In genomic region chr2:171225302-171225980, GRCh38 we compare ENCODE assay signal across 14 cellular contexts.
DNase-seq lines count a peak whose midpoint lies in the region; ATAC-seq and TF ChIP-seq lines count a peak whose summit lies in the region.
"Had no signal": no experiment of that assay in that cellular context is flagged by ENCODE, and none has a peak within 500 bp of the region (broad histone marks: within the 10 kb centered on the region; RNA-seq: fewer than 3 reads in every experiment).

No MANE protein-coding gene starts in this region.

- no peak overlapping the region for H2BK12ac ChIP-seq in H9 (ENCODE audit: insufficient read length, low read depth, low read length)

- no peak for DNase-seq in activated CD8-positive, alpha-beta T cell treated with anti-CD3 and anti-CD28 coated beads for 36 hours
- DNase-seq in activated CD8-positive, alpha-beta T cell treated with anti-CD3 and anti-CD28 coated beads, Interleukin-2, amount 10 ng/mL, durations not matched to agents 7 days and 5 days: no peak
- DNase-seq in OCI-M1 (lab: John Stamatoyannopoulos, UW) (peak; percentile 64), epithelial cell of esophagus (ENCODE audit: low read depth) (peak; percentile 92), mucosa of gallbladder (ENCODE audit: low spot score) (no peak), H9 (no peak), cerebellum (ENCODE audit: low spot score) (no peak)
- DNase-seq: NCI-H2029, upper lobe of left lung had no signal

- H3K4me2 ChIP-seq in H9 (ENCODE audit: insufficient read depth, insufficient read length, low read length): no peak overlapping the region
- H3K4me2 ChIP-seq: BLaER1 had no signal

- H3K4ac ChIP-seq in H9 (ENCODE audit: low read depth, low read length): no peak overlapping the region

- no peak overlapping the region for H3K23ac ChIP-seq in H9 (ENCODE audit: insufficient read length, low read depth, low read length)

- no peaks in the 10 kb centered on the region for H3K4me1 ChIP-seq in H9 (ENCODE audit: insufficient read depth, low read length)
- H3K4me1 ChIP-seq: BLaER1, upper lobe of left lung had no signal

- H3K27me3 Mint-ChIP-seq in activated CD8-positive, alpha-beta T cell treated with anti-CD3 and anti-CD28 coated beads for 36 hours: no peaks in the 10 kb centered on the region
- no peaks in the 10 kb centered on the region for H3K27me3 Mint-ChIP-seq in activated CD8-positive, alpha-beta T cell treated with anti-CD3 and anti-CD28 coated beads, Interleukin-2, amount 10 ng/mL, durations not matched to agents 7 days and 5 days (ENCODE audit: low read depth)
- H3K27me3 Mint-ChIP-seq in stimulated activated memory B cell treated with anti-CD40 and anti-IgM and Interleukin-4, amounts not matched to agents 10 μg/mL and 1 μg/mL and 100 μg/mL, for 72 hours: no peaks in the 10 kb centered on the region
- H3K27me3 Mint-ChIP-seq in H9 (ENCODE audit: low read depth): no peaks in the 10 kb centered on the region
- H3K27me3 Mint-ChIP-seq: dendritic cell treated with granulocyte-macrophage colony-stimulating factor and Interleukin-4, amounts not matched to agents 40 ng/mL and 50 ng/mL, for 4 days had no signal

- no peak for TF ChIP-seq CTCF in activated CD8-positive, alpha-beta T cell treated with anti-CD3 and anti-CD28 coated beads for 36 hours (IDR thresholded peaks at IDR 0.05)
- TF ChIP-seq CTCF in epithelial cell of esophagus (IDR thresholded peaks at IDR 0.05; ENCODE audit: insufficient read depth, low read depth, low read length, missing control alignments) (peak; percentile 40), H9 (conservative IDR thresholded peaks at IDR 0.05) (no peak; the same call in 2 of the 3 replicates)

- H2BK15ac ChIP-seq in H9 (ENCODE audit: low read depth, low read length): no peak overlapping the region

- intact Hi-C loops in activated CD8-positive, alpha-beta T cell treated with anti-CD3 and anti-CD28 coated beads for 36 hours (cut with micrococcal nuclease): no loop called here

- no peak overlapping the region for H3T11ph ChIP-seq in H9 (ENCODE audit: low read length)

- no peak overlapping the region for H3K27ac Mint-ChIP-seq in activated CD8-positive, alpha-beta T cell treated with anti-CD3 and anti-CD28 coated beads for 36 hours
- H3K27ac Mint-ChIP-seq in activated CD8-positive, alpha-beta T cell treated with anti-CD3 and anti-CD28 coated beads, Interleukin-2, amount 10 ng/mL, durations not matched to agents 7 days and 5 days: no peak overlapping the region
- no peak overlapping the region for H3K27ac Mint-ChIP-seq in stimulated activated memory B cell treated with anti-CD40 and anti-IgM and Interleukin-4, amounts not matched to agents 10 μg/mL and 1 μg/mL and 100 μg/mL, for 72 hours
- no peak overlapping the region for H3K27ac Mint-ChIP-seq in H9
- H3K27ac Mint-ChIP-seq: dendritic cell treated with granulocyte-macrophage colony-stimulating factor and Interleukin-4, amounts not matched to agents 40 ng/mL and 50 ng/mL, for 4 days had no signal

- ATAC-seq in activated CD8-positive, alpha-beta T cell treated with anti-CD3 and anti-CD28 coated beads for 36 hours: peak; percentile 17
- ATAC-seq in activated CD8-positive, alpha-beta T cell treated with anti-CD3 and anti-CD28 coated beads, Interleukin-2, amount 10 ng/mL, durations not matched to agents 7 days and 5 days: no peak
- ATAC-seq in stimulated activated memory B cell treated with anti-CD40 and anti-IgM and Interleukin-4, amounts not matched to agents 10 μg/mL and 1 μg/mL and 100 μg/mL, for 72 hours: peak; percentile 57
- ATAC-seq: activated CD4-positive, CD25-positive, alpha-beta regulatory T cell treated with anti-CD3 and anti-CD28 coated beads, Interleukin-2, amount 50 U/mL, for 24 hours; left lobe of liver had no signal

- H3K4me3 Mint-ChIP-seq in activated CD8-positive, alpha-beta T cell treated with anti-CD3 and anti-CD28 coated beads for 36 hours: no peak overlapping the region
- no peak overlapping the region for H3K4me3 Mint-ChIP-seq in activated CD8-positive, alpha-beta T cell treated with anti-CD3 and anti-CD28 coated beads, Interleukin-2, amount 10 ng/mL, durations not matched to agents 7 days and 5 days
- H3K4me3 Mint-ChIP-seq in stimulated activated memory B cell treated with anti-CD40 and anti-IgM and Interleukin-4, amounts not matched to agents 10 μg/mL and 1 μg/mL and 100 μg/mL, for 72 hours: no peak overlapping the region
- no peak overlapping the region for H3K4me3 Mint-ChIP-seq in H9
- H3K4me3 Mint-ChIP-seq: dendritic cell treated with granulocyte-macrophage colony-stimulating factor and Interleukin-4, amounts not matched to agents 40 ng/mL and 50 ng/mL, for 4 days had no signal

- WGBS in H9 (ENCODE audit: extremely low coverage, insufficient read length, low lambda C conversion rate): no CpG with 5 or more reads among the region's 3 CpGs

- no peaks in the 10 kb centered on the region for H3K36me3 Mint-ChIP-seq in activated CD8-positive, alpha-beta T cell treated with anti-CD3 and anti-CD28 coated beads for 36 hours (ENCODE audit: low read depth)
- H3K36me3 Mint-ChIP-seq in activated CD8-positive, alpha-beta T cell treated with anti-CD3 and anti-CD28 coated beads, Interleukin-2, amount 10 ng/mL, durations not matched to agents 7 days and 5 days (ENCODE audit: low read depth): no peaks in the 10 kb centered on the region
- peaks cover 6% of the 10 kb centered on the region for H3K36me3 Mint-ChIP-seq in stimulated activated memory B cell treated with anti-CD40 and anti-IgM and Interleukin-4, amounts not matched to agents 10 μg/mL and 1 μg/mL and 100 μg/mL, for 72 hours
- peaks cover 5 to 15% (median 7%) of the 10 kb centered on the region in 3 experiments; a peak in 4 of 7 replicates for H3K36me3 Mint-ChIP-seq in H9 (ENCODE audit: insufficient read depth in 1 of 3, low read depth in 3 of 3)

- no peak overlapping the region for H3K18ac ChIP-seq in H9 (ENCODE audit: insufficient read length, low read depth, low read length)

- CTCF ChIA-PET in activated CD8-positive, alpha-beta T cell treated with anti-CD3 and anti-CD28 coated beads for 36 hours (lab: Charles Lee): interaction anchor here (1.2 kb wide), 1 partner anchor 139 kb away, joined by 3 read pairs; no protein-coding TSS in a partner anchor
- CTCF ChIA-PET in activated CD8-positive, alpha-beta T cell treated with anti-CD3 and anti-CD28 coated beads, Interleukin-2, amount 10 ng/mL, durations not matched to agents 7 days and 5 days (lab: Charles Lee): no interaction called here

- no peak overlapping the region for H3K14ac ChIP-seq in H9 (ENCODE audit: insufficient read depth, low read length)

- no peak overlapping the region for H3K4me3 ChIP-seq in epithelial cell of esophagus (ENCODE audit: low read length)
- H3K4me3 ChIP-seq: BLaER1, upper lobe of left lung had no signal

- no peak overlapping the region for H4K8ac ChIP-seq in H9 (replicated peaks; ENCODE audit: insufficient read length, low read depth, low read length)

- H3K23me2 ChIP-seq in H9 (ENCODE audit: insufficient read length, low read depth, low read length, poor library complexity, severe bottlenecking): no peaks in the 10 kb centered on the region

- no peak overlapping the region for H2BK120ac ChIP-seq in H9 (ENCODE audit: low read depth, low read length, poor library complexity, severe bottlenecking)

- H3K9me3 ChIP-seq in H9 (ENCODE audit: control insufficient read depth, low read depth, low read length): no peaks in the 10 kb centered on the region
- H3K9me3 ChIP-seq: BLaER1, upper lobe of left lung had no signal

- peaks cover 5% of the 10 kb centered on the region for H3K9me3 Mint-ChIP-seq in activated CD8-positive, alpha-beta T cell treated with anti-CD3 and anti-CD28 coated beads for 36 hours
- H3K9me3 Mint-ChIP-seq in activated CD8-positive, alpha-beta T cell treated with anti-CD3 and anti-CD28 coated beads, Interleukin-2, amount 10 ng/mL, durations not matched to agents 7 days and 5 days (ENCODE audit: insufficient read depth): no peaks in the 10 kb centered on the region
- H3K9me3 Mint-ChIP-seq in stimulated activated memory B cell treated with anti-CD40 and anti-IgM and Interleukin-4, amounts not matched to agents 10 μg/mL and 1 μg/mL and 100 μg/mL, for 72 hours: no peaks in the 10 kb centered on the region
- H3K9me3 Mint-ChIP-seq in H9: peaks cover 4 to 9% of the 10 kb centered on the region in 2 experiments
- H3K9me3 Mint-ChIP-seq: dendritic cell treated with granulocyte-macrophage colony-stimulating factor and Interleukin-4, amounts not matched to agents 40 ng/mL and 50 ng/mL, for 4 days had no signal

- no peaks in the 10 kb centered on the region for H3K79me1 ChIP-seq in H9 (ENCODE audit: insufficient read depth, low read depth, low read length, poor library complexity, severe bottlenecking)

- H4K20me1 ChIP-seq in H9 (ENCODE audit: control insufficient read depth, insufficient read depth, insufficient read length): no peaks in the 10 kb centered on the region
- H4K20me1 ChIP-seq: BLaER1 had no signal

- H3K79me2 ChIP-seq in H9 (ENCODE audit: insufficient read depth, low read length): no peaks in the 10 kb centered on the region

- POLR2A ChIA-PET in activated CD8-positive, alpha-beta T cell treated with anti-CD3 and anti-CD28 coated beads for 36 hours (lab: Charles Lee): no interaction called here
- POLR2A ChIA-PET in activated CD8-positive, alpha-beta T cell treated with anti-CD3 and anti-CD28 coated beads, Interleukin-2, amount 10 ng/mL, durations not matched to agents 7 days and 5 days (lab: Charles Lee): interaction anchor here (0.6 kb wide), 1 partner anchor 9 kb away, joined by 3 read pairs; no protein-coding TSS in a partner anchor

- H4K5ac ChIP-seq in H9 (ENCODE audit: insufficient read length, low read depth, low read length): no peak overlapping the region

- no peak overlapping the region for H3K56ac ChIP-seq in H9 (ENCODE audit: insufficient read length, low read depth, low read length)

- peaks cover 10% of the 10 kb centered on the region for H3K4me1 Mint-ChIP-seq in activated CD8-positive, alpha-beta T cell treated with anti-CD3 and anti-CD28 coated beads for 36 hours (ENCODE audit: low read depth)
- no peaks in the 10 kb centered on the region for H3K4me1 Mint-ChIP-seq in activated CD8-positive, alpha-beta T cell treated with anti-CD3 and anti-CD28 coated beads, Interleukin-2, amount 10 ng/mL, durations not matched to agents 7 days and 5 days (ENCODE audit: low read depth)
- no peaks in the 10 kb centered on the region for H3K4me1 Mint-ChIP-seq in stimulated activated memory B cell treated with anti-CD40 and anti-IgM and Interleukin-4, amounts not matched to agents 10 μg/mL and 1 μg/mL and 100 μg/mL, for 72 hours
- H3K4me1 Mint-ChIP-seq in H9: peaks cover 2% of the 10 kb centered on the region in 2 experiments; a peak in 1 of 4 replicates

- H4K91ac ChIP-seq in H9 (ENCODE audit: insufficient read length, low read depth, low read length): no peak overlapping the region

- H3K9ac ChIP-seq in H9 (ENCODE audit: extremely low read depth, insufficient read length, low read length): no peak overlapping the region
- H3K9ac ChIP-seq: BLaER1 had no signal

- H3K27ac ChIP-seq in H9 (ENCODE audit: insufficient read length, low read depth, low read length): no peak overlapping the region
- H3K27ac ChIP-seq: BLaER1, upper lobe of left lung had no signal

- no peak overlapping the region for H2AFZ ChIP-seq in H9 (ENCODE audit: low read length)

- H2BK20ac ChIP-seq in H9 (ENCODE audit: low read depth, low read length, poor library complexity, severe bottlenecking): no peak overlapping the region

- H2AK5ac ChIP-seq in H9 (ENCODE audit: insufficient read length, low read length): no peak overlapping the region

- H2BK5ac ChIP-seq in H9 (ENCODE audit: insufficient read length, low read length): no peak overlapping the region

- H3K27me3 ChIP-seq in H9 (ENCODE audit: insufficient read depth, low read length): no peaks in the 10 kb centered on the region
- H3K27me3 ChIP-seq: BLaER1, upper lobe of left lung had no signal

Comparison
In these comparisons a context has a peak if more than half of its experiments do, and no peak if none do; other contexts are left out.
1. DNase-seq: peak in OCI-M1 (single experiment) and epithelial cell of esophagus (single experiment); none in activated CD8-positive, alpha-beta T cell treated with anti-CD3 and anti-CD28 coated beads for 36 hours (single experiment), activated CD8-positive, alpha-beta T cell treated with anti-CD3 and anti-CD28 coated beads, Interleukin-2, amount 10 ng/mL, durations not matched to agents 7 days and 5 days (single experiment), mucosa of gallbladder (single experiment), H9 (single experiment) and cerebellum (single experiment).